11 cellular contexts compared by ENCODE assay signal in genomic region chr17:75694536-75694935, GRCh38. TPM values are rescaled to one million over a fixed set of nuclear protein-coding genes. Genes with fewer than 3 reads are reported as not detected.
DNase-seq lines count a peak whose midpoint lies in the region; ATAC-seq and TF ChIP-seq lines count a peak whose summit lies in the region.
"Had no signal": no experiment of that assay in that cellular context is flagged by ENCODE, and none has a peak within 500 bp of the region (broad histone marks: within the 10 kb centered on the region; RNA-seq: fewer than 3 reads in every experiment).

No MANE protein-coding gene starts in this region.

- peaks cover 43% of the 10 kb centered on the region for H3K4me1 ChIP-seq in adipocyte (ENCODE audit: control insufficient read depth, insufficient read depth, low read length)
- peaks cover 0 to 78% (median 19%) of the 10 kb centered on the region in 3 donors for H3K4me1 ChIP-seq in gastroesophageal sphincter
- peaks cover 81% of the 10 kb centered on the region for H3K4me1 ChIP-seq in psoas muscle

- no peak for ATAC-seq in gastroesophageal sphincter
- peak in 2 of 4 donors; percentile 14 to 39 for ATAC-seq in psoas muscle
- ATAC-seq: activated CD4-positive, CD25-positive, alpha-beta regulatory T cell treated with anti-CD3 and anti-CD28 coated beads, Interleukin-2, amount 50 U/mL, for 24 hours had no signal

- H3K36me3 ChIP-seq in adipocyte (ENCODE audit: control insufficient read depth, insufficient read depth, low read length, severe bottlenecking) = peaks cover 39% of the 10 kb centered on the region
- peaks cover 0 to 64% of the 10 kb centered on the region in 2 donors for H3K36me3 ChIP-seq in gastroesophageal sphincter
- H3K36me3 ChIP-seq in psoas muscle (ENCODE audit: insufficient read depth in 1 of 2, low read depth in 1 of 2) = peaks cover 0 to 9% of the 10 kb centered on the region in 2 donors

- peak overlapping the region; percentile 59 for H3K9ac ChIP-seq in adipocyte (ENCODE audit: low read length)

- no peak for TF ChIP-seq CTCF in gastroesophageal sphincter (IDR thresholded peaks at IDR 0.05)
- no peak for TF ChIP-seq CTCF in psoas muscle (IDR thresholded peaks at IDR 0.05)

- no peak for TF ChIP-seq EP300 in gastroesophageal sphincter (IDR thresholded peaks at IDR 0.05)

- TF ChIP-seq POLR2A in gastroesophageal sphincter (IDR thresholded peaks at IDR 0.05) = no peak

- WGBS in gastroesophageal sphincter (ENCODE audit: low coverage in 1 of 2), 2 donors = 65% methylated on average over 8 of the region's 14 CpGs; no CpG with 5 or more reads in 1 of the 2 donors
- 36 to 46% (median 36%) methylated on average over 14 of the region's 14 CpGs for WGBS in psoas muscle, 3 donors

- H3K4me3 ChIP-seq in adipocyte (ENCODE audit: low read length) = no peak overlapping the region
- no peak overlapping the region for H3K4me3 ChIP-seq in gastroesophageal sphincter
- peak overlapping the region; percentile 10 for H3K4me3 ChIP-seq in psoas muscle

- no peaks in the 10 kb centered on the region for H3K27me3 ChIP-seq in adipocyte (replicated peaks; ENCODE audit: control insufficient read depth, insufficient read depth, low read length)
- no peaks in the 10 kb centered on the region for H3K27me3 ChIP-seq in gastroesophageal sphincter
- no peaks in the 10 kb centered on the region for H3K27me3 ChIP-seq in psoas muscle (ENCODE audit: insufficient read depth in 3 of 3, low read length in 2 of 3)

- DNase-seq in Ammon's horn (ENCODE audit: low spot score) (peak; percentile 63), adipocyte (ENCODE audit: low read depth) (no peak), psoas muscle (peak in 1 of 2 donors; percentile 71), HCEC 1CT (no peak), DMS114 treated with DMSO at 0.1 percent for 48 hours (lab: John Stamatoyannopoulos, UW; ENCODE audit: unreplicated experiment) (no peak)
- DNase-seq in activated T-cell treated with anti-CD3 and anti-CD28 coated beads, Interleukin-2, amount 50 U/mL, for 1 hour = no peak
- no peak for DNase-seq in activated CD4-positive, alpha-beta T cell treated with anti-CD3 and anti-CD28 coated beads for 48 hours
- DNase-seq: GDM1, RPMI8226 had no signal

- no peaks in the 10 kb centered on the region for H3K9me3 ChIP-seq in adipocyte (ENCODE audit: control insufficient read depth, low read length)
- no peaks in the 10 kb centered on the region for H3K9me3 ChIP-seq in gastroesophageal sphincter
- no peaks in the 10 kb centered on the region for H3K9me3 ChIP-seq in psoas muscle

- peak overlapping the region; percentile 72 to 86 (median 85) for H3K27ac ChIP-seq in gastroesophageal sphincter
- H3K27ac ChIP-seq in psoas muscle = peak overlapping the region; percentile 85

- intact Hi-C loops in psoas muscle (cut with DNase I) = no loop called here

RNA-seq across cellular contexts. Expression of gene ITGB4, which starts 26.7 kb away (rescaled TPM):
- total RNA-seq in gastroesophageal sphincter (10 to 100 TPM; 31.1 to 66.3 (median 41.8) TPM), psoas muscle (1 to 10 TPM; 1.3 to 5.7 (median 3.9) TPM)
- 1 to 10 TPM; 1.5 to 2.1 (median 1.6) TPM for polyA plus RNA-seq in psoas muscle

RNA-seq across cellular contexts. Expression of gene SAP30BP, which starts 27.4 kb away (rescaled TPM):
- total RNA-seq in gastroesophageal sphincter = 10 to 100 TPM; 68.2 to 87.2 (median 77.2) TPM
- total RNA-seq in psoas muscle = 10 to 100 TPM; 40.9 to 68.5 (median 46.7) TPM
- 100 to 1,000 TPM in 1 of 3 donors, 10 to 100 TPM in 2; 71.9 to 123 (median 79.4) TPM for polyA plus RNA-seq in psoas muscle

RNA-seq across cellular contexts. Expression of gene RECQL5, which starts 27.6 kb away (rescaled TPM):
- 10 to 100 TPM in 3 of 4 donors, 1 to 10 TPM in 1; 6.4 to 15.1 (median 13.6) TPM for total RNA-seq in gastroesophageal sphincter
- total RNA-seq in psoas muscle = 10 to 100 TPM in 2 of 4 donors, 1 to 10 TPM in 2; 6.8 to 15.5 (median 9.6) TPM
- polyA plus RNA-seq in psoas muscle = 10 to 100 TPM in 1 of 3 donors, 1 to 10 TPM in 2; 5.7 to 16.0 (median 7.8) TPM

Comparison
In these comparisons a context has a peak if more than half of its experiments do, and no peak if none do; other contexts are left out.
1. RNA of gene ITGB4, which starts 26.7 kb away (total RNA-seq): 31.1 to 66.3 TPM in gastroesophageal sphincter; 1.3 to 5.7 TPM in psoas muscle; every median in the first group is over 4 times any median in the second.